17 cellular contexts compared by ENCODE assay signal in the genomic region with DNA sequence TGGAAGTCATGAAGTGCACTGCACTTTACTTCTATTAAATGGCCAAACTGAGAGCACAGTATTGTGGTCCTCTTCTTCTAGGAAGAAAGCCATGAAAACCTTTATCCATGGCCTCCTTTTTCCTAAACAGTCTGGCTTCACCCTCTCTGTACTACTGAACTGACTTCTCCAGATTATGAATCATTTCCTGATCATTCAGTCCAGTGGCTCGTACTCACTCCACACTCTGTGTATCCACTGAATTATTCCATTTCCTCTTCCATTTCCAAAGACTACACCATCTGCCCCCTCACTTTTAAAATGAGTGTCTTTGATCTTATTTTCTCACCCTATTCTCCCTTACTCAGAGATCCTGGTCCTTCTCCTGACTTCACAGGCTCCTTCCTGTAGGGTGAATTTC. TPM values are rescaled to one million over a fixed set of nuclear protein-coding genes. Genes with fewer than 3 reads are reported as not detected.
A peak's percentile ranks its signal among the peaks of the same experiment; 100 is the strongest.
DNase-seq lines count a peak whose midpoint lies in the region; ATAC-seq and TF ChIP-seq lines count a peak whose summit lies in the region.
"Had no signal": no experiment of that assay in that cellular context is flagged by ENCODE, and none has a peak within 500 bp of the region (broad histone marks: within the 10 kb centered on the region; RNA-seq: fewer than 3 reads in every experiment).

No MANE protein-coding gene starts in this region.

- in situ Hi-C loops in astrocyte of the cerebellum (cut with HindIII; ENCODE audit: low sequenced_read_pairs): no loop called here

- H3K36me3 Mint-ChIP-seq in MCF 10A (ENCODE audit: insufficient read depth, unreplicated experiment): no peaks in the 10 kb centered on the region
- H3K36me3 Mint-ChIP-seq: CD14-positive monocyte; naive thymus-derived CD8-positive, alpha-beta T cell had no signal

- DNase-seq in MCF 10A (ENCODE audit: unreplicated experiment) (peak; percentile 22), breast epithelium (ENCODE audit: low spot score in 2 of 2) (no peak), astrocyte of the cerebellum (ENCODE audit: low read depth) (peak; percentile 13), foreskin melanocyte (peak; percentile 17), WERI-Rb-1 (no peak)
- no peak for DNase-seq in activated effector memory CD4-positive, alpha-beta T cell treated with anti-CD3 and anti-CD28 coated beads, Interleukin-2, amount 50 U/mL, for 16 hours
- DNase-seq: 8988T; activated B cell treated with CpG ODN at 0.5 μM for 24 hours; naive thymus-derived CD8-positive, alpha-beta T cell; NCI-H345 had no signal

- TF ChIP-seq CTCF in MCF 10A (IDR thresholded peaks at IDR 0.05; ENCODE audit: unreplicated experiment): no peak
- no peak for TF ChIP-seq CTCF in breast epithelium (IDR thresholded peaks at IDR 0.05)
- no peak for TF ChIP-seq CTCF in astrocyte of the cerebellum (IDR thresholded peaks at IDR 0.05; ENCODE audit: low read depth, low read length, missing control alignments)
- TF ChIP-seq CTCF in WERI-Rb-1 (IDR thresholded peaks at IDR 0.05; ENCODE audit: low read depth, low read length): no peak

- H3K4me3 Mint-ChIP-seq in MCF 10A (ENCODE audit: unreplicated experiment): no peak overlapping the region
- H3K4me3 Mint-ChIP-seq: activated B cell treated with CpG ODN at 0.5 μM for 24 hours; CD14-positive monocyte; central memory CD8-positive, alpha-beta T cell; naive thymus-derived CD8-positive, alpha-beta T cell had no signal

- no peaks in the 10 kb centered on the region for H3K4me1 ChIP-seq in breast epithelium

- intact Hi-C loops in MCF 10A (cut with micrococcal nuclease) (no loop called here), breast epithelium (cut with DNase I; ENCODE audit: low total_unique reads) (no loop called here)

- POLR2A ChIA-PET in MCF 10A (lab: Yijun Ruan, JAX): interaction anchor here (0.6 to 0.7 kb wide), 2 partner anchors 21 to 1666 kb away, joined by 3 read pairs; no protein-coding TSS in a partner anchor

- no peak for TF ChIP-seq POLR2A in breast epithelium (IDR thresholded peaks at IDR 0.05)

- no peaks in the 10 kb centered on the region for H3K36me3 ChIP-seq in breast epithelium
- H3K36me3 ChIP-seq in WERI-Rb-1: no peaks in the 10 kb centered on the region

- H3K9me3 Mint-ChIP-seq in MCF 10A (ENCODE audit: unreplicated experiment): no peaks in the 10 kb centered on the region
- H3K9me3 Mint-ChIP-seq: activated B cell treated with CpG ODN at 0.5 μM for 24 hours had no signal

- CTCF ChIA-PET in MCF 10A (lab: Yijun Ruan, JAX): interaction anchor here (0.7 kb wide), 1 partner anchor 300 kb away, joined by 3 read pairs; no protein-coding TSS in a partner anchor

- no peak overlapping the region for H3K27ac Mint-ChIP-seq in MCF 10A (ENCODE audit: low read depth, unreplicated experiment)
- H3K27ac Mint-ChIP-seq: activated B cell treated with CpG ODN at 0.5 μM for 24 hours, CD14-positive monocyte, progenitor cell of endocrine pancreas had no signal

- H3K27ac ChIP-seq in breast epithelium: no peak overlapping the region
- no peak overlapping the region for H3K27ac ChIP-seq in WERI-Rb-1

- H3K4me3 ChIP-seq in breast epithelium (no peak overlapping the region), astrocyte of the cerebellum (ENCODE audit: low read depth, low read length) (no peak overlapping the region), WERI-Rb-1 (ENCODE audit: low read depth, low read length) (no peak overlapping the region)
- H3K4me3 ChIP-seq: lung had no signal

- no peaks in the 10 kb centered on the region for H3K27me3 Mint-ChIP-seq in MCF 10A (ENCODE audit: insufficient read depth, unreplicated experiment)
- H3K27me3 Mint-ChIP-seq: activated B cell treated with CpG ODN at 0.5 μM for 24 hours; central memory CD8-positive, alpha-beta T cell; progenitor cell of endocrine pancreas had no signal

- BruUV-seq in MCF 10A (replicated peaks; lab: Mats Ljungman, UMichigan): no TSS peak

- ATAC-seq in GM21737 (IDR thresholded peaks at IDR 0.05; ENCODE audit: unreplicated experiment): no peak
- ATAC-seq in GM21723 (IDR thresholded peaks at IDR 0.05; ENCODE audit: unreplicated experiment): no peak
- ATAC-seq: naive thymus-derived CD8-positive, alpha-beta T cell; Right ventricle myocardium inferior had no signal

- no peaks in the 10 kb centered on the region for H3K9me3 ChIP-seq in breast epithelium
- H3K9me3 ChIP-seq in WERI-Rb-1 (ENCODE audit: severe bottlenecking): no peaks in the 10 kb centered on the region

- H3K4me1 Mint-ChIP-seq in MCF 10A (ENCODE audit: insufficient read depth, unreplicated experiment): peaks cover 6% of the 10 kb centered on the region
- H3K4me1 Mint-ChIP-seq: activated B cell treated with CpG ODN at 0.5 μM for 24 hours; CD14-positive monocyte; central memory CD8-positive, alpha-beta T cell; naive thymus-derived CD8-positive, alpha-beta T cell had no signal

- no peaks in the 10 kb centered on the region for H3K27me3 ChIP-seq in breast epithelium
- H3K27me3 ChIP-seq in WERI-Rb-1 (ENCODE audit: insufficient read depth, low read depth, severe bottlenecking): no peaks in the 10 kb centered on the region

RNA-seq across cellular contexts. Expression of a gene that starts 29.7 kb away (rescaled TPM):
- total RNA-seq in MCF 10A (2022): not detected in 2 replicates
- under 1 TPM; 0.33 to 0.96 (median 0.59) TPM for total RNA-seq in breast epithelium
- total RNA-seq: activated B cell treated with CpG ODN at 0.5 μM for 24 hours; naive thymus-derived CD8-positive, alpha-beta T cell had no signal

Comparison
In these comparisons a context has a peak if more than half of its experiments do, and no peak if none do; other contexts are left out.
1. DNase-seq: peak in MCF 10A (single experiment), astrocyte of the cerebellum (single experiment) and foreskin melanocyte (single experiment); none in breast epithelium (0 of 2), WERI-Rb-1 (single experiment) and activated effector memory CD4-positive, alpha-beta T cell treated with anti-CD3 and anti-CD28 coated beads, Interleukin-2, amount 50 U/mL, for 16 hours (single experiment).